In genomic region chr20:47506335-47506734, GRCh38 we compare ENCODE assay signal across 13 cellular contexts. TPM values are rescaled to one million over a fixed set of nuclear protein-coding genes. Genes with fewer than 3 reads are reported as not detected.
A peak's percentile ranks its signal among the peaks of the same experiment; 100 is the strongest.
DNase-seq lines count a peak whose midpoint lies in the region; ATAC-seq and TF ChIP-seq lines count a peak whose summit lies in the region.
"Had no signal": no experiment of that assay in that cellular context is flagged by ENCODE, and none has a peak within 500 bp of the region (broad histone marks: within the 10 kb centered on the region; RNA-seq: fewer than 3 reads in every experiment).

No MANE protein-coding gene starts in this region.

- no TSS peak for BruUV-seq in PC-9 (replicated peaks; lab: Mats Ljungman, UMichigan)

- H4K20me1 ChIP-seq in DOHH2 (ENCODE audit: control insufficient read depth, insufficient read depth, low read depth, low read length) (peaks cover 27% of the 10 kb centered on the region; the same call in 1 of the 2 replicates), PC-9 (ENCODE audit: insufficient read depth) (peaks cover 78% of the 10 kb centered on the region)

- H3K27me3 ChIP-seq in DOHH2 (ENCODE audit: control insufficient read depth, low read length) (no peaks in the 10 kb centered on the region), PC-9 (ENCODE audit: insufficient read depth, low read depth) (no peaks in the 10 kb centered on the region), ectodermal cell (ENCODE audit: control insufficient read depth, insufficient read depth, low read length, poor library complexity, severe bottlenecking) (no peaks in the 10 kb centered on the region), aorta (ENCODE audit: control insufficient read depth in 1 of 2, insufficient read depth in 2 of 2, low read length in 1 of 2) (no peaks in the 10 kb centered on the region)
- H3K27me3 ChIP-seq: ascending aorta, Peyer's patch had no signal

- H3F3A ChIP-seq in DOHH2 (ENCODE audit: control insufficient read depth, insufficient read depth) (peaks cover 25% of the 10 kb centered on the region), PC-9 (ENCODE audit: insufficient read depth, low read depth) (peaks cover 40% of the 10 kb centered on the region)

- H3K4me3 ChIP-seq in DOHH2 (ENCODE audit: low read length) (peak overlapping the region; percentile 84), PC-9 (peak overlapping the region; percentile 22; the same call in 1 of the 2 replicates), ectodermal cell (ENCODE audit: insufficient read depth, low read depth, low read length) (no peak overlapping the region), aorta (ENCODE audit: low read length in 2 of 2) (no peak overlapping the region), lower leg skin (ENCODE audit: low read depth, poor library complexity, severe bottlenecking) (no peak overlapping the region)
- H3K4me3 ChIP-seq: ascending aorta, Peyer's patch had no signal

- H3K9me3 ChIP-seq in DOHH2 (ENCODE audit: control insufficient read depth, insufficient read depth, low read length) (no peaks in the 10 kb centered on the region), PC-9 (ENCODE audit: insufficient read depth, low read depth) (no peaks in the 10 kb centered on the region), ectodermal cell (ENCODE audit: control insufficient read depth, low read length) (no peaks in the 10 kb centered on the region), aorta (ENCODE audit: control insufficient read depth, low read length) (no peaks in the 10 kb centered on the region)
- H3K9me3 ChIP-seq: ascending aorta, Peyer's patch had no signal

- H3K4me2 ChIP-seq in DOHH2 (ENCODE audit: low read length) (peak overlapping the region; percentile 64), PC-9 (peak overlapping the region; percentile 59)

- intact Hi-C loops in PC-9 (cut with micrococcal nuclease; ENCODE audit: unreplicated experiment) (no loop called here), aorta (cut with DNase I) (loop anchor here (5.0 to 10.0 kb wide), 3 partner anchors 58 to 108 kb away; no protein-coding TSS in a partner anchor), lower leg skin (cut with DNase I; ENCODE audit: low total_unique reads) (no loop called here)

- CTCF ChIA-PET in PC-9 (lab: Charles Lee): no interaction called here

- peaks cover 63% of the 10 kb centered on the region for H3K4me1 ChIP-seq in DOHH2 (ENCODE audit: control insufficient read depth, low read length)
- H3K4me1 ChIP-seq in PC-9 (replicated peaks; ENCODE audit: insufficient read depth): peaks cover 56% of the 10 kb centered on the region
- peaks cover 40% of the 10 kb centered on the region for H3K4me1 ChIP-seq in ectodermal cell (ENCODE audit: control insufficient read depth, insufficient read depth, low read length)
- peaks cover 0 to 2% of the 10 kb centered on the region in 2 donors for H3K4me1 ChIP-seq in aorta (ENCODE audit: control insufficient read depth in 1 of 2, insufficient read depth in 2 of 2, low read length in 2 of 2)

- ATAC-seq in aorta (ENCODE audit: low FRiP score): no peak
- ATAC-seq: left ventricle myocardium superior had no signal

- H3K36me3 ChIP-seq in DOHH2 (ENCODE audit: control insufficient read depth, low read length) (peaks cover 89% of the 10 kb centered on the region), PC-9 (ENCODE audit: low read depth) (peaks cover 22% of the 10 kb centered on the region; the same call in 1 of the 2 replicates), ectodermal cell (ENCODE audit: control insufficient read depth, insufficient read depth, low read length) (no peaks in the 10 kb centered on the region), aorta (ENCODE audit: control insufficient read depth in 1 of 2, insufficient read depth in 2 of 2, low read length in 1 of 2) (no peaks in the 10 kb centered on the region)
- H3K36me3 ChIP-seq: ascending aorta, Peyer's patch had no signal

- H3K27ac ChIP-seq in 22Rv1 (peak overlapping the region; percentile 40), DOHH2 (ENCODE audit: low read depth, low read length) (peak overlapping the region; percentile 80), PC-9 (peak overlapping the region; percentile 20), ectodermal cell (ENCODE audit: insufficient read depth, low read depth, low read length, poor library complexity, severe bottlenecking) (peak overlapping the region; percentile 47), aorta (ENCODE audit: low read depth in 1 of 2, low read length in 2 of 2) (no peak overlapping the region)
- H3K27ac ChIP-seq: ascending aorta, Peyer's patch had no signal

- H3K9me2 ChIP-seq in DOHH2 (replicated peaks; ENCODE audit: control insufficient read depth, low read length): no peaks in the 10 kb centered on the region
- no peaks in the 10 kb centered on the region for H3K9me2 ChIP-seq in PC-9 (ENCODE audit: insufficient read depth)

- no peak for TF ChIP-seq POLR2A in lower leg skin (IDR thresholded peaks at IDR 0.05)

- POLR2A ChIA-PET in PC-9 (lab: Charles Lee; ENCODE audit: unreplicated experiment): interaction anchor here (0.6 kb wide), 1 partner anchor 67 kb away, joined by 4 read pairs; no protein-coding TSS in a partner anchor

- 76 to 78% methylated on average over 2 of the region's 2 CpGs for WGBS in ectodermal cell, 2 experiments
- WGBS in aorta, 2 donors: 44 to 56% methylated on average over 2 of the region's 2 CpGs
- WGBS in lower leg skin, 2 donors: 57 to 59% methylated on average over 2 of the region's 2 CpGs

- TF ChIP-seq CTCF in 22Rv1 (IDR thresholded peaks at IDR 0.05) (no peak), DOHH2 (IDR thresholded peaks at IDR 0.05; ENCODE audit: low read depth, low read length, poor library complexity, severe bottlenecking) (no peak), PC-9 (conservative IDR thresholded peaks at IDR 0.05) (no peak; the same call in 1 of the 2 replicates), GM20000 (IDR thresholded peaks at IDR 0.05; ENCODE audit: extremely low read depth, missing control alignments) (no peak), lower leg skin (IDR thresholded peaks at IDR 0.05) (no peak)

- peaks cover 100% of the 10 kb centered on the region for H3K79me2 ChIP-seq in DOHH2 (ENCODE audit: control insufficient read depth, low read length)
- H3K79me2 ChIP-seq in PC-9 (ENCODE audit: low read depth): peaks cover 96% of the 10 kb centered on the region

- DNase-seq in PC-9: peak; percentile 10 to 61
- no peak for DNase-seq in aorta
- no peak for DNase-seq in GM20000 (ENCODE audit: low spot score)
- DNase-seq in lower leg skin (ENCODE audit: low spot score in 2 of 2): no peak
- no peak for DNase-seq in NCI-H2081 (lab: John Stamatoyannopoulos, UW)
- DNase-seq: left ventricle myocardium superior, NCI-H2171 treated with DMSO at 0.1 percent for 48 hours, Peyer's patch, T-helper 9 cell had no signal

- no peak overlapping the region for H2AFZ ChIP-seq in PC-9

RNA-seq across cellular contexts. Expression of gene NCOA3, which starts 4.6 kb away (rescaled TPM):
- 40.3 and 78.0 TPM in 2 replicates for total RNA-seq in PC-9 (2021)
- 24.6 TPM for polyA plus RNA-seq in ectodermal cell (2013, experiment 1 of 4)
- polyA plus RNA-seq in ectodermal cell (2013, experiment 2 of 4): 26.8 TPM
- 17.2 TPM for polyA plus RNA-seq in ectodermal cell (2013, experiment 3 of 4)
- 21.0 TPM for polyA plus RNA-seq in ectodermal cell (2013, experiment 4 of 4)
- total RNA-seq in aorta: 10 to 100 TPM; 42.6 to 53.7 TPM
- 10 to 100 TPM in 1 of 2 donors, 1 to 10 TPM in 1; 4.8 to 12.7 TPM for polyA plus RNA-seq in aorta
- total RNA-seq in lower leg skin: 10 to 100 TPM; 43.6 to 55.0 (median 49.5) TPM

Comparison
In these comparisons a context has a peak if more than half of its experiments do, and no peak if none do; other contexts are left out.
1. H3K27ac ChIP-seq: peak in 22Rv1 (single experiment), DOHH2 (single experiment), PC-9 (single experiment) and ectodermal cell (single experiment); none in aorta (0 of 2).
2. H3K4me3 ChIP-seq: peak in DOHH2 (single experiment) and PC-9 (single experiment); none in ectodermal cell (single experiment), aorta (0 of 2) and lower leg skin (single experiment).
3. DNase-seq: peak in PC-9 (2 of 2); none in aorta (0 of 2), GM20000 (single experiment), lower leg skin (0 of 2) and NCI-H2081 (0 of 2).
4. intact Hi-C loops: an anchor here in aorta (5.0 to 10.0 kb wide); none called in PC-9 and lower leg skin.